8 cellular contexts compared by ENCODE assay signal in genomic region chr2:39436592-39437521, GRCh38. TPM values are rescaled to one million over a fixed set of nuclear protein-coding genes. Genes with fewer than 3 reads are reported as not detected.
DNase-seq lines count a peak whose midpoint lies in the region; ATAC-seq, FAIRE-seq and TF ChIP-seq lines count a peak whose summit lies in the region.

Gene MAP4K3 (minus strand): TSS chr2:39437285. CDS start chr2:39436987, 298 bp downstream.

- H3K4me1 ChIP-seq in HUES6 (ENCODE audit: control insufficient read depth, insufficient read depth, low read length) (peaks cover 54% of the 10 kb centered on the region), OCI-LY1 (ENCODE audit: insufficient read depth, low read length, severe bottlenecking) (peaks cover 51% of the 10 kb centered on the region), endothelial cell of umbilical vein (ENCODE audit: control insufficient read depth, extremely low read depth, insufficient read depth, low read length) (peaks cover 35% of the 10 kb centered on the region)

- H3K9me2 ChIP-seq in OCI-LY1 (ENCODE audit: low read depth, low read length) = no peaks in the 10 kb centered on the region

- no peaks in the 10 kb centered on the region for H3K9me1 ChIP-seq in endothelial cell of umbilical vein (replicated peaks; ENCODE audit: control insufficient read depth, extremely low read depth, insufficient read depth, low read length)

- peak within 1 kb of the TSS; percentile 80 for H2AFZ ChIP-seq in OCI-LY1 (ENCODE audit: low read length)
- H2AFZ ChIP-seq in endothelial cell of umbilical vein (ENCODE audit: low read depth, low read length) = peak within 1 kb of the TSS; percentile 68

- H3K4me3 ChIP-seq in HUES6 (ENCODE audit: low read depth, low read length) (peak within 1 kb of the TSS; percentile 90), OCI-LY1 (ENCODE audit: low read depth, low read length, poor library complexity, severe bottlenecking) (peak within 1 kb of the TSS; percentile 98), endothelial cell of umbilical vein (replicated peaks in 1 of 3; ENCODE audit: insufficient read depth in 1 of 3, low read depth in 1 of 3, low read length in 3 of 3) (peak within 1 kb of the TSS; percentile 48 to 83 (median 56))

- peak; percentile 76 for ATAC-seq in GM21423 (IDR thresholded peaks at IDR 0.05; ENCODE audit: unreplicated experiment)

- in situ Hi-C loops in Caki2 (cut with HindIII; ENCODE audit: low pct_unique_long_range_greater_than_20kb, low sequenced_read_pairs) = no loop called here

- H3K4me2 ChIP-seq in OCI-LY1 (ENCODE audit: low read length) (peak within 1 kb of the TSS; percentile 97), endothelial cell of umbilical vein (ENCODE audit: insufficient read depth, low read length) (peak within 1 kb of the TSS; percentile 91)

- no peaks in the 10 kb centered on the region for H3F3A ChIP-seq in OCI-LY1 (ENCODE audit: insufficient read depth, low read length)

- H3K27ac ChIP-seq in HUES6 (ENCODE audit: low read depth, low read length) = peak within 1 kb of the TSS; percentile 72
- peak within 1 kb of the TSS; percentile 47 for H3K27ac ChIP-seq in OCI-LY1 (ENCODE audit: low read depth, low read length, poor library complexity, severe bottlenecking)
- H3K27ac ChIP-seq in endothelial cell of umbilical vein (ENCODE audit: insufficient read depth, low read depth, low read length) = peak within 1 kb of the TSS; percentile 73

- TF ChIP-seq POLR2A in endothelial cell of umbilical vein (IDR thresholded peaks at IDR 0.05; ENCODE audit: low read depth, low read length) = peak; percentile 59

- H4K20me1 ChIP-seq in OCI-LY1 (ENCODE audit: insufficient read depth, low read length) (no peaks in the 10 kb centered on the region), endothelial cell of umbilical vein (replicated peaks; ENCODE audit: control insufficient read depth, extremely low read depth, insufficient read depth, low read length) (peaks cover 4% of the 10 kb centered on the region)

- intact Hi-C loops in endothelial cell of umbilical vein (cut with micrococcal nuclease) = loop anchor here (1.0 to 5.0 kb wide), 8 partner anchors 26 to 315 kb away; partner anchors contain the start of gene SOS1

- BruUV-seq in endothelial cell of umbilical vein (replicated peaks; lab: Mats Ljungman, UMichigan) = no TSS peak

- H3K79me2 ChIP-seq in OCI-LY1 (ENCODE audit: insufficient read depth, low read length) (peaks cover 42% of the 10 kb centered on the region), endothelial cell of umbilical vein (ENCODE audit: control insufficient read depth, insufficient read depth, low read length) (peaks cover 44% of the 10 kb centered on the region)

- H3K9me3 ChIP-seq in HUES6 (ENCODE audit: control insufficient read depth, insufficient read depth, low read depth, low read length) (no peaks in the 10 kb centered on the region), OCI-LY1 (ENCODE audit: low read length) (no peaks in the 10 kb centered on the region), endothelial cell of umbilical vein (replicated peaks; ENCODE audit: control insufficient read depth, insufficient read depth, low read length) (no peaks in the 10 kb centered on the region)

- H3K27me3 ChIP-seq in HUES6 (ENCODE audit: control insufficient read depth, insufficient read depth, low read length) = no peaks in the 10 kb centered on the region
- no peaks in the 10 kb centered on the region for H3K27me3 ChIP-seq in OCI-LY1 (ENCODE audit: insufficient read depth, low read length)
- H3K27me3 ChIP-seq in endothelial cell of umbilical vein (ENCODE audit: control insufficient read depth in 2 of 2, insufficient read depth in 2 of 2, low read length in 2 of 2) = no peaks in the 10 kb centered on the region

- H3K36me3 ChIP-seq in HUES6 (ENCODE audit: control insufficient read depth, insufficient read depth, low read length) (no peaks in the 10 kb centered on the region), OCI-LY1 (ENCODE audit: insufficient read depth, low read length) (no peaks in the 10 kb centered on the region), endothelial cell of umbilical vein (ENCODE audit: control insufficient read depth in 2 of 2, extremely low read depth in 1 of 2, insufficient read depth in 2 of 2, low read length in 2 of 2) (no peaks in the 10 kb centered on the region)

- POLR2A ChIA-PET in endothelial cell of umbilical vein (lab: Charles Lee) = no interaction called here

- DNase-seq in Caki2 (ENCODE audit: low read depth) (peak; percentile 97), endothelial cell of umbilical vein (ENCODE audit: low read depth, low spot score) (peak; percentile 95), midbrain (lab: John Stamatoyannopoulos, UW) (peak; percentile 94)
- peak; percentile 89 for DNase-seq in activated CD8-positive, alpha-beta memory T cell treated with anti-CD3 and anti-CD28 coated beads, Interleukin-2, amount 50 U/mL, for 48 hours
- DNase-seq in stimulated activated CD8-positive, alpha-beta memory T cell treated with anti-CD3 and anti-CD28 coated beads, Interleukin-15, amount 100 ng/mL, for 48 hours (ENCODE audit: low read depth in 2 of 2) = peak; percentile 74 to 81

- CTCF ChIA-PET in endothelial cell of umbilical vein (lab: Charles Lee) = interaction anchor here (0.6 to 2.5 kb wide), 12 partner anchors 14 to 375 kb away, joined by 3 to 20 read pairs (median 4); no protein-coding TSS in a partner anchor

- peak; percentile 83 for FAIRE-seq in endothelial cell of umbilical vein (lab: Jason Lieb, UNC)

- dilution Hi-C loops in endothelial cell of umbilical vein (cut with MboI; ENCODE audit: extremely low pct_ligation_motif_present, low sequenced_read_pairs) = no loop called here

- H3K9ac ChIP-seq in HUES6 (ENCODE audit: low read length) = peak within 1 kb of the TSS; percentile 91
- H3K9ac ChIP-seq in OCI-LY1 (ENCODE audit: low read length) = peak within 1 kb of the TSS; percentile 93
- peak within 1 kb of the TSS; percentile 88 for H3K9ac ChIP-seq in endothelial cell of umbilical vein (replicated peaks; ENCODE audit: extremely low read depth, insufficient read depth, low read length)

- TF ChIP-seq CTCF in OCI-LY1 (IDR thresholded peaks at IDR 0.05; ENCODE audit: low read length) = no peak
- TF ChIP-seq CTCF in endothelial cell of umbilical vein (IDR thresholded peaks at IDR 0.05; ENCODE audit: extremely low read depth in 1 of 2, insufficient read depth in 1 of 2, low read depth in 1 of 2, low read length in 2 of 2) = no peak

TF ChIP-seq in endothelial cell of umbilical vein, 7 proteins besides CTCF, POLR2A, EP300 and RAD21:
- peak; percentile 76 for TF ChIP-seq POLR2AphosphoS5 (IDR thresholded peaks at IDR 0.05; ENCODE audit: insufficient read depth, low read depth, low read length)
- no peak for TF ChIP-seq GATA2 (IDR thresholded peaks at IDR 0.05; ENCODE audit: insufficient read depth, insufficient read length, low read depth, low read length)
- TF ChIP-seq MYC (IDR thresholded peaks at IDR 0.05; ENCODE audit: low read depth, low read length) = no peak
- TF ChIP-seq FOS (IDR thresholded peaks at IDR 0.05; ENCODE audit: borderline replicate concordance, insufficient read depth, low read length) = no peak
- TF ChIP-seq JUN (IDR thresholded peaks at IDR 0.05; ENCODE audit: borderline replicate concordance, insufficient read depth, insufficient read length, low read depth) = no peak

RNA-seq across cellular contexts. Expression of gene MAP4K3, which starts in this region (rescaled TPM):
- total RNA-seq in Caki2 (2014; rRNA removed; shearing (Covaris generic); ENCODE audit: low replicate concordance) = 16.7 and 54.2 TPM in 2 replicates
- 45.9 and 46.2 TPM in 2 replicates for total RNA-seq in endothelial cell of umbilical vein
- polyA plus RNA-seq in endothelial cell of umbilical vein = 6.4 and 8.0 TPM in 2 replicates
- polyA plus RNA-seq in endothelial cell of umbilical vein (2011; cell fraction: cytosol; rRNA removed) = 8.0 and 8.1 TPM in 2 replicates
- polyA plus RNA-seq in endothelial cell of umbilical vein (2011; cell fraction: nucleus; rRNA removed) = 37.0 and 46.6 TPM in 2 replicates
- polyA plus RNA-seq in endothelial cell of umbilical vein (2012) = 13.5 and 17.1 TPM in 2 replicates
- polyA minus RNA-seq in endothelial cell of umbilical vein = 19.6 and 20.1 TPM in 2 replicates
- polyA minus RNA-seq in endothelial cell of umbilical vein (2011; cell fraction: cytosol; rRNA and poly(A)+ RNA removed) = 8.5 TPM
- polyA minus RNA-seq in endothelial cell of umbilical vein (2011; cell fraction: nucleus; rRNA and poly(A)+ RNA removed) = 98.0 and 121 TPM in 2 replicates

Comparison
In these comparisons a context has a peak if more than half of its experiments do, and no peak if none do; other contexts are left out.
1. Peak in every context shown above with its lines: DNase-seq, ATAC-seq, H3K4me3 ChIP-seq and H3K27ac ChIP-seq.